Comparison of ENCODE assay signal across 18 cellular contexts in the genomic region with DNA sequence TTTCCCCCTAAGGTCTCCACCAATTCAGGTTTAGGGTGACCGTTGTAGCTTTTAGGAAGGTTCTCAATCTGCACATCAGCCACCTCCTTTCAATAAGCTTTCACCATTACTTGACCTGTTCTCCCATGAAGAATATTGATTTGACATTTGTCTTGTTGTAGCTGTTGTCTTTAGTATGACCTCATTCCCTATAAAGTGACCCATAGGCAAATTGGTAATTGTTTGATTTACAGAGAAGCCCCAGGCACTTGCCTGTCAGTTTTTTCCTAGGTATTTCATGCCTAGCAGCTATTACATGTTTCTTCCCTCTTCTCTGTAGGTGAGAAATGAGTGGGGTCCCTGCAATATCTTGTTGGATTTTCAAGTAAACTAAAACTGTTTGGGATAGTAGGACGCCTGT. TPM values are rescaled to one million over a fixed set of nuclear protein-coding genes. Genes with fewer than 3 reads are reported as not detected.
DNase-seq lines count a peak whose midpoint lies in the region; ATAC-seq and TF ChIP-seq lines count a peak whose summit lies in the region.
"Had no signal": no experiment of that assay in that cellular context is flagged by ENCODE, and none has a peak within 500 bp of the region (broad histone marks: within the 10 kb centered on the region; RNA-seq: fewer than 3 reads in every experiment).

No MANE protein-coding gene starts in this region.

- peaks cover 97% of the 10 kb centered on the region for H3K36me3 Mint-ChIP-seq in CD4-positive, alpha-beta T cell (ENCODE audit: low read depth)
- peaks cover 80% of the 10 kb centered on the region for H3K36me3 Mint-ChIP-seq in activated T-helper 2 cell treated with anti-CD3 and anti-CD28 coated beads, Interferon-gamma antibody, Interleukin-2, Interleukin-4, amounts not matched to agents 10 μg/mL and 5 μg/mL and 100 μg/mL, durations not matched to agents 14 hours and 24 hours and 36 hours (ENCODE audit: low read depth)

- ATAC-seq in CD4-positive, alpha-beta T cell (ENCODE audit: poor library complexity) = no peak
- ATAC-seq in GM19324 (IDR thresholded peaks at IDR 0.05; ENCODE audit: low FRiP score, unreplicated experiment) = no peak
- ATAC-seq: heart left ventricle; stimulated activated naive CD8-positive, alpha-beta T cell treated with anti-CD3 and anti-CD28 coated beads, Interleukin-15, Interleukin-2, amounts not matched to agents 100 U/mL and 50 U/mL, for 24 hours had no signal

- WGBS in mesodermal cell (ENCODE audit: insufficient coverage in 2 of 2), 2 experiments = 100% methylated on average over 1 of the region's 2 CpGs; no CpG with 5 or more reads in 1 of the 2 experiments

- peak overlapping the region; percentile 50 for H3K27ac Mint-ChIP-seq in CD4-positive, alpha-beta T cell
- H3K27ac Mint-ChIP-seq in activated T-helper 2 cell treated with anti-CD3 and anti-CD28 coated beads, Interferon-gamma antibody, Interleukin-2, Interleukin-4, amounts not matched to agents 10 μg/mL and 5 μg/mL and 100 μg/mL, durations not matched to agents 14 hours and 24 hours and 36 hours = peak overlapping the region; percentile 12

- no peaks in the 10 kb centered on the region for H3K27me3 Mint-ChIP-seq in CD4-positive, alpha-beta T cell
- H3K27me3 Mint-ChIP-seq in activated T-helper 2 cell treated with anti-CD3 and anti-CD28 coated beads, Interferon-gamma antibody, Interleukin-2, Interleukin-4, amounts not matched to agents 10 μg/mL and 5 μg/mL and 100 μg/mL, durations not matched to agents 14 hours and 24 hours and 36 hours (ENCODE audit: low read depth) = no peaks in the 10 kb centered on the region

- no peak overlapping the region for H3K27ac ChIP-seq in CD4-positive, alpha-beta T cell (ENCODE audit: low read depth, low read length)
- no peak overlapping the region for H3K27ac ChIP-seq in HEK293 (ENCODE audit: extremely low read depth, low read depth, low read length)
- peak overlapping the region; percentile 24 for H3K27ac ChIP-seq in mesodermal cell (ENCODE audit: low read depth, low read length, severe bottlenecking)
- H3K27ac ChIP-seq: upper lobe of left lung had no signal

- no peak overlapping the region for H3K4me3 Mint-ChIP-seq in CD4-positive, alpha-beta T cell
- no peak overlapping the region for H3K4me3 Mint-ChIP-seq in activated T-helper 2 cell treated with anti-CD3 and anti-CD28 coated beads, Interferon-gamma antibody, Interleukin-2, Interleukin-4, amounts not matched to agents 10 μg/mL and 5 μg/mL and 100 μg/mL, durations not matched to agents 14 hours and 24 hours and 36 hours (ENCODE audit: low read depth)

- no peaks in the 10 kb centered on the region for H3K27me3 ChIP-seq in CD4-positive, alpha-beta T cell (ENCODE audit: control insufficient read depth, insufficient read depth, low read length)
- H3K27me3 ChIP-seq: heart left ventricle, pancreas, upper lobe of left lung had no signal

- H3K36me3 ChIP-seq in HEK293 (ENCODE audit: control insufficient read depth in 2 of 2, insufficient read depth in 1 of 2, low read length in 2 of 2) (peaks cover 76 to 78% of the 10 kb centered on the region in 2 experiments), mesodermal cell (ENCODE audit: control insufficient read depth, insufficient read depth, low read length) (peaks cover 92% of the 10 kb centered on the region)

- intact Hi-C loops in CD4-positive, alpha-beta T cell (cut with DNase I, micrococcal nuclease) = loop anchor here in 1 of 2 experiments (5.0 kb wide), 1 partner anchor 46 kb away; no protein-coding TSS in a partner anchor
- intact Hi-C loops in activated T-helper 2 cell treated with anti-CD3 and anti-CD28 coated beads, Interferon-gamma antibody, Interleukin-2, Interleukin-4, amounts not matched to agents 10 μg/mL and 5 μg/mL and 100 μg/mL, durations not matched to agents 14 hours and 24 hours and 36 hours (cut with micrococcal nuclease) = no loop called here

- TF ChIP-seq CTCF in CD4-positive, alpha-beta T cell (IDR thresholded peaks at IDR 0.05) = no peak
- TF ChIP-seq CTCF in HEK293 (tag by site-specific recombination; IDR thresholded peaks at IDR 0.05) = no peak

- no peaks in the 10 kb centered on the region for H3K9me3 Mint-ChIP-seq in CD4-positive, alpha-beta T cell
- H3K9me3 Mint-ChIP-seq in activated T-helper 2 cell treated with anti-CD3 and anti-CD28 coated beads, Interferon-gamma antibody, Interleukin-2, Interleukin-4, amounts not matched to agents 10 μg/mL and 5 μg/mL and 100 μg/mL, durations not matched to agents 14 hours and 24 hours and 36 hours = no peaks in the 10 kb centered on the region

- POLR2A ChIA-PET in CD4-positive, alpha-beta T cell (lab: Charles Lee) = interaction anchor here (0.8 to 2.2 kb wide), 6 partner anchors 11 to 86 kb away, joined by 3 to 6 read pairs (median 4); no protein-coding TSS in a partner anchor
- POLR2A ChIA-PET in HEK293 (lab: Yijun Ruan, JAX) = no interaction called here

- H3K9me3 ChIP-seq in CD4-positive, alpha-beta T cell (ENCODE audit: control insufficient read depth, low read length) = no peaks in the 10 kb centered on the region
- no peaks in the 10 kb centered on the region for H3K9me3 ChIP-seq in HEK293 (ENCODE audit: control insufficient read depth, insufficient read depth, low read depth, low read length)
- H3K9me3 ChIP-seq in mesodermal cell (ENCODE audit: control insufficient read depth, low read length) = no peaks in the 10 kb centered on the region
- H3K9me3 ChIP-seq: heart left ventricle, pancreas, upper lobe of left lung had no signal

- H3K4me3 ChIP-seq in HEK293 (ENCODE audit: low read depth, low read length) (no peak overlapping the region), mesodermal cell (ENCODE audit: extremely low read depth, insufficient read depth, low read length, poor library complexity, severe bottlenecking) (no peak overlapping the region)
- H3K4me3 ChIP-seq: heart left ventricle, pancreas, upper lobe of left lung had no signal

- DNase-seq in CD4-positive, alpha-beta T cell = no peak
- DNase-seq in activated T-helper 2 cell treated with anti-CD3 and anti-CD28 coated beads, Interferon-gamma antibody, Interleukin-2, Interleukin-4, amounts not matched to agents 10 μg/mL and 5 μg/mL and 100 μg/mL, durations not matched to agents 14 hours and 24 hours and 36 hours (ENCODE audit: low spot score) = no peak
- no peak for DNase-seq in superior temporal gyrus (ENCODE audit: extremely low spot score)
- no peak for DNase-seq in DMS79 (lab: John Stamatoyannopoulos, UW)
- DNase-seq in NCI-H1417 (lab: John Stamatoyannopoulos, UW) = no peak
- DNase-seq: activated CD4-positive, alpha-beta T cell treated with anti-CD3 and anti-CD28 coated beads, Interleukin-2, amount 50 U/mL, for 4 hours; aorta; heart left ventricle; Kasumi-1; NCI-H1092 treated with DMSO at 0.1 percent for 48 hours; NCI-H526; pancreas; stimulated activated CD4-positive, alpha-beta T cell treated with anti-CD3 and anti-CD28 coated beads, Interleukin-2, amount 100 ng/mL, for 24 hours; stimulated activated naive CD8-positive, alpha-beta T cell treated with anti-CD3 and anti-CD28 coated beads, Interleukin-15, Interleukin-2, amounts not matched to agents 100 U/mL and 50 U/mL, for 24 hours; upper lobe of left lung had no signal

- peaks cover 19% of the 10 kb centered on the region for H3K4me1 ChIP-seq in HEK293 (ENCODE audit: control insufficient read depth, insufficient read depth, low read length)
- H3K4me1 ChIP-seq in mesodermal cell (ENCODE audit: control insufficient read depth, insufficient read depth, low read length, poor library complexity, severe bottlenecking) = peaks cover 10% of the 10 kb centered on the region

- CTCF ChIA-PET in CD4-positive, alpha-beta T cell (lab: Charles Lee) = interaction anchor here (1.6 to 2.7 kb wide), 2 partner anchors 9 to 13 kb away, joined by 4 to 13 read pairs; no protein-coding TSS in a partner anchor
- CTCF ChIA-PET in HEK293 (lab: Yijun Ruan, JAX) = interaction anchor here (1.6 to 1.7 kb wide), 2 partner anchors 18 to 139 kb away, joined by 3 to 5 read pairs; no protein-coding TSS in a partner anchor

- peaks cover 58% of the 10 kb centered on the region for H3K4me1 Mint-ChIP-seq in CD4-positive, alpha-beta T cell (ENCODE audit: low read depth)
- peaks cover 31% of the 10 kb centered on the region for H3K4me1 Mint-ChIP-seq in activated T-helper 2 cell treated with anti-CD3 and anti-CD28 coated beads, Interferon-gamma antibody, Interleukin-2, Interleukin-4, amounts not matched to agents 10 μg/mL and 5 μg/mL and 100 μg/mL, durations not matched to agents 14 hours and 24 hours and 36 hours (ENCODE audit: low read depth)

TF ChIP-seq in HEK293, 187 proteins besides CTCF, POLR2A, EP300 and RAD21:
- no peak for TF ChIP-seq GLI2 (tag by site-specific recombination; IDR thresholded peaks at IDR 0.05; ENCODE audit: borderline replicate concordance, low read depth)
- TF ChIP-seq, protein P1, sequence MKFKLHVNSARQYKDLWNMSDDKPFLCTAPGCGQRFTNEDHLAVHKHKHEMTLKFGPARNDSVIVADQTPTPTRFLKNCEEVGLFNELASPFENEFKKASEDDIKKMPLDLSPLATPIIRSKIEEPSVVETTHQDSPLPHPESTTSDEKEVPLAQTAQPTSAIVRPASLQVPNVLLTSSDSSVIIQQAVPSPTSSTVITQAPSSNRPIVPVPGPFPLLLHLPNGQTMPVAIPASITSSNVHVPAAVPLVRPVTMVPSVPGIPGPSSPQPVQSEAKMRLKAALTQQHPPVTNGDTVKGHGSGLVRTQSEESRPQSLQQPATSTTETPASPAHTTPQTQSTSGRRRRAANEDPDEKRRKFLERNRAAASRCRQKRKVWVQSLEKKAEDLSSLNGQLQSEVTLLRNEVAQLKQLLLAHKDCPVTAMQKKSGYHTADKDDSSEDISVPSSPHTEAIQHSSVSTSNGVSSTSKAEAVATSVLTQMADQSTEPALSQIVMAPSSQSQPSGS (tag by site-specific recombination; IDR thresholded peaks at IDR 0.05; ENCODE audit: low read depth) = peak; percentile 59

RNA-seq across cellular contexts. Expression of a gene that starts 36.0 kb away (rescaled TPM):
- 100 to 1,000 TPM; 615 to 660 TPM for total RNA-seq in CD4-positive, alpha-beta T cell
- 105 and 111 TPM in 2 replicates for total RNA-seq in activated T-helper 2 cell treated with anti-CD3 and anti-CD28 coated beads, Interferon-gamma antibody, Interleukin-2, Interleukin-4, amounts not matched to agents 10 μg/mL and 5 μg/mL and 100 μg/mL, durations not matched to agents 14 hours and 24 hours and 36 hours
- polyA plus RNA-seq in mesodermal cell (2013, experiment 1 of 2) = 45.4 TPM
- 37.3 TPM for polyA plus RNA-seq in mesodermal cell (2013, experiment 2 of 2)
